ENCODE assay signal across 1 cellular context in the genomic region with DNA sequence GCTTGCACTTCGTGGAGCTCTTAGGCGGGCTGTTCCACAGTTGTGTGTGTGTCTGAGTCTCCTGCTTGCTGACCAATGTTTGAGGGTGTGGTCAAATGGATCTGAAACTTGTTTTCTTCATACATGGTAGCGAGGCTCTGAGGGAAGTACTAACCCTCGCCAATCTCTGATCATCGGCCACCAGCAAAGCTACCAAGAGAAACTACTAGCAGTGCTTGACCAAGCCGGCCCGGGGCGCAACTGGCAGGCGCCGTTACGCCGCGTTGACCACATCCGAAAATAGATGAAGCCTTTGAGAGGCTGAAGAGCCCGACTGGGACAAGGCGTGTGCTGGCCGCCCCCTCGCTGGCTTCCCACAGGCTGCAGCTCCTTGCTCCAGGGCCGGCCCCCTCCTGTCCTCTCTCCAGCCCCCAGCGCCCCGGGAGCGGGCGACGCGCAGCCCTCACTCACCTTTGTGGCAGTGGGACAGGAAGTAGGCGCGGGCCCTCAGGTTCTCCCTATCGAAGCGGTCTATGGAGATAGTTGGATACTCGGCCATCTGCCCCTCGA.
TF ChIP-seq lines count a peak whose summit lies in the region.

No MANE protein-coding gene starts in this region.

TF ChIP-seq in HepG2, 621 proteins besides CTCF, POLR2A, EP300 and RAD21 (continued from another document):
- TF ChIP-seq, protein P1, sequence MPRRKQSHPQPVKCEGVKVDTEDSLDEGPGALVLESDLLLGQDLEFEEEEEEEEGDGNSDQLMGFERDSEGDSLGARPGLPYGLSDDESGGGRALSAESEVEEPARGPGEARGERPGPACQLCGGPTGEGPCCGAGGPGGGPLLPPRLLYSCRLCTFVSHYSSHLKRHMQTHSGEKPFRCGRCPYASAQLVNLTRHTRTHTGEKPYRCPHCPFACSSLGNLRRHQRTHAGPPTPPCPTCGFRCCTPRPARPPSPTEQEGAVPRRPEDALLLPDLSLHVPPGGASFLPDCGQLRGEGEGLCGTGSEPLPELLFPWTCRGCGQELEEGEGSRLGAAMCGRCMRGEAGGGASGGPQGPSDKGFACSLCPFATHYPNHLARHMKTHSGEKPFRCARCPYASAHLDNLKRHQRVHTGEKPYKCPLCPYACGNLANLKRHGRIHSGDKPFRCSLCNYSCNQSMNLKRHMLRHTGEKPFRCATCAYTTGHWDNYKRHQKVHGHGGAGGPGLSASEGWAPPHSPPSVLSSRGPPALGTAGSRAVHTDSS (CRISPR knock-in tag; conservative IDR thresholded peaks at IDR 0.05), result 0 out of 2 replicates have a peak, but pooled peaks have one; percentile 80
- TF ChIP-seq, protein P2, sequence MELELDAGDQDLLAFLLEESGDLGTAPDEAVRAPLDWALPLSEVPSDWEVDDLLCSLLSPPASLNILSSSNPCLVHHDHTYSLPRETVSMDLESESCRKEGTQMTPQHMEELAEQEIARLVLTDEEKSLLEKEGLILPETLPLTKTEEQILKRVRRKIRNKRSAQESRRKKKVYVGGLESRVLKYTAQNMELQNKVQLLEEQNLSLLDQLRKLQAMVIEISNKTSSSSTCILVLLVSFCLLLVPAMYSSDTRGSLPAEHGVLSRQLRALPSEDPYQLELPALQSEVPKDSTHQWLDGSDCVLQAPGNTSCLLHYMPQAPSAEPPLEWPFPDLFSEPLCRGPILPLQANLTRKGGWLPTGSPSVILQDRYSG (CRISPR knock-in tag; IDR thresholded peaks at IDR 0.05), result no peak; the same call in 1 of the 2 replicates
- TF ChIP-seq, protein P3, sequence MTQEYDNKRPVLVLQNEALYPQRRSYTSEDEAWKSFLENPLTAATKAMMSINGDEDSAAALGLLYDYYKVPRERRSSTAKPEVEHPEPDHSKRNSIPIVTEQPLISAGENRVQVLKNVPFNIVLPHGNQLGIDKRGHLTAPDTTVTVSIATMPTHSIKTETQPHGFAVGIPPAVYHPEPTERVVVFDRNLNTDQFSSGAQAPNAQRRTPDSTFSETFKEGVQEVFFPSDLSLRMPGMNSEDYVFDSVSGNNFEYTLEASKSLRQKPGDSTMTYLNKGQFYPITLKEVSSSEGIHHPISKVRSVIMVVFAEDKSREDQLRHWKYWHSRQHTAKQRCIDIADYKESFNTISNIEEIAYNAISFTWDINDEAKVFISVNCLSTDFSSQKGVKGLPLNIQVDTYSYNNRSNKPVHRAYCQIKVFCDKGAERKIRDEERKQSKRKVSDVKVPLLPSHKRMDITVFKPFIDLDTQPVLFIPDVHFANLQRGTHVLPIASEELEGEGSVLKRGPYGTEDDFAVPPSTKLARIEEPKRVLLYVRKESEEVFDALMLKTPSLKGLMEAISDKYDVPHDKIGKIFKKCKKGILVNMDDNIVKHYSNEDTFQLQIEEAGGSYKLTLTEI (CRISPR knock-in tag; conservative IDR thresholded peaks at IDR 0.05), result no peak
